9 cellular contexts compared by ENCODE assay signal in genomic region chr12:5402536-5402935, GRCh38. TPM values are rescaled to one million over a fixed set of nuclear protein-coding genes. Genes with fewer than 3 reads are reported as not detected.
"Had no signal": no experiment of that assay in that cellular context is flagged by ENCODE, and none has a peak within 500 bp of the region (broad histone marks: within the 10 kb centered on the region; RNA-seq: fewer than 3 reads in every experiment).

No MANE protein-coding gene starts in this region.

- H3K4me3 ChIP-seq: GM23248, HAP-1, K562 had no signal

- H3K9me3 ChIP-seq: HAP-1 had no signal

- H3K27ac ChIP-seq: GM23248 had no signal

- H3K4me1 ChIP-seq: HAP-1 had no signal

- H3K9ac ChIP-seq: GM23248 had no signal

- DNase-seq: GM23248, GOT3, H7, HFFc6, IMR-90 had no signal

- ATAC-seq: HCT116, K562 had no signal

- H3K36me3 ChIP-seq: HAP-1 had no signal

- H2AFZ ChIP-seq: GM23248 had no signal

RNA-seq across cellular contexts. Expression of gene NTF3, which starts 29.4 kb away (rescaled TPM):
- total RNA-seq: HT-29, K562 had no signal
